8 cellular contexts compared by ENCODE assay signal in genomic region chr1:184152502-184152901, GRCh38.
DNase-seq lines count a peak whose midpoint lies in the region; ATAC-seq and TF ChIP-seq lines count a peak whose summit lies in the region.

No MANE protein-coding gene starts in this region.

- TF ChIP-seq CTCF in vagina (IDR thresholded peaks at IDR 0.05), result no peak

- H3K4me1 ChIP-seq in mononuclear cell (ENCODE audit: insufficient read depth, low read length) (peaks cover 46% of the 10 kb centered on the region), vagina (peaks cover 28% of the 10 kb centered on the region)

- TF ChIP-seq POLR2A in vagina (IDR thresholded peaks at IDR 0.05), result no peak

- H3K27me3 ChIP-seq in mononuclear cell (ENCODE audit: insufficient read depth, low read length) (no peaks in the 10 kb centered on the region), vagina (no peaks in the 10 kb centered on the region)

- no peaks in the 10 kb centered on the region for H3K36me3 ChIP-seq in vagina

- peak overlapping the region; percentile 11 for H3K27ac Mint-ChIP-seq in activated T-cell treated with anti-CD3 and anti-CD28 coated beads, Interleukin-2, amount 50 U/mL, for 72 hours
- no peak overlapping the region for H3K27ac Mint-ChIP-seq in central memory CD8-positive, alpha-beta T cell (ENCODE audit: low read depth)

- peaks cover 58% of the 10 kb centered on the region for H3K27me3 Mint-ChIP-seq in activated T-cell treated with anti-CD3 and anti-CD28 coated beads, Interleukin-2, amount 50 U/mL, for 72 hours (ENCODE audit: low read depth)
- peaks cover 56% of the 10 kb centered on the region for H3K27me3 Mint-ChIP-seq in central memory CD8-positive, alpha-beta T cell

- H3K4me3 ChIP-seq in mononuclear cell (ENCODE audit: low read length) (peak overlapping the region; percentile 40), vagina (peak overlapping the region; percentile 31 to 45)

- peak overlapping the region; percentile 40 for H3K27ac ChIP-seq in vagina

- no peak for ATAC-seq in activated T-cell treated with anti-CD3 and anti-CD28 coated beads, Interleukin-2, amount 50 U/mL, for 72 hours (replicated peaks in 1 of 2)
- ATAC-seq in central memory CD8-positive, alpha-beta T cell (replicated peaks; ENCODE audit: extremely low read depth, poor library complexity, severe bottlenecking), result no peak
- ATAC-seq in GM19397 (IDR thresholded peaks at IDR 0.05; ENCODE audit: unreplicated experiment) (no peak), GM19452 (IDR thresholded peaks at IDR 0.05; ENCODE audit: unreplicated experiment) (no peak)

- no peaks in the 10 kb centered on the region for H3K36me3 Mint-ChIP-seq in activated T-cell treated with anti-CD3 and anti-CD28 coated beads, Interleukin-2, amount 50 U/mL, for 72 hours (ENCODE audit: insufficient read depth in 2 of 2)
- H3K36me3 Mint-ChIP-seq in central memory CD8-positive, alpha-beta T cell (ENCODE audit: insufficient read depth), result no peaks in the 10 kb centered on the region

- H3K9me3 ChIP-seq in mononuclear cell (ENCODE audit: low read depth, low read length), result no peaks in the 10 kb centered on the region
- H3K9me3 ChIP-seq in vagina, result no peaks in the 10 kb centered on the region

- no peak for DNase-seq in activated T-cell treated with anti-CD3 and anti-CD28 coated beads, Interleukin-2, amount 50 U/mL, for 72 hours
- no peak for DNase-seq in activated T-cell treated with anti-CD3 and anti-CD28 coated beads, Interleukin-2, amount 50 U/mL, for 48 hours
- DNase-seq in central memory CD8-positive, alpha-beta T cell (ENCODE audit: low spot score in 2 of 2), result no peak
- DNase-seq in vagina (ENCODE audit: extremely low spot score in 2 of 2) (no peak), DMS 273 (lab: John Stamatoyannopoulos, UW; ENCODE audit: unreplicated experiment) (no peak)

- intact Hi-C loops in vagina (cut with DNase I), result no loop called here

- H3K4me3 Mint-ChIP-seq in activated T-cell treated with anti-CD3 and anti-CD28 coated beads, Interleukin-2, amount 50 U/mL, for 72 hours, result peak overlapping the region; percentile 58 to 60
- H3K4me3 Mint-ChIP-seq in central memory CD8-positive, alpha-beta T cell, result peak overlapping the region; percentile 34

- peaks cover 12% of the 10 kb centered on the region for H3K4me1 Mint-ChIP-seq in activated T-cell treated with anti-CD3 and anti-CD28 coated beads, Interleukin-2, amount 50 U/mL, for 72 hours (ENCODE audit: low read depth)
- H3K4me1 Mint-ChIP-seq in central memory CD8-positive, alpha-beta T cell, result peaks cover 11% of the 10 kb centered on the region

- peaks cover 0 to 2% of the 10 kb centered on the region in 2 donors for H3K9me3 Mint-ChIP-seq in activated T-cell treated with anti-CD3 and anti-CD28 coated beads, Interleukin-2, amount 50 U/mL, for 72 hours
- no peaks in the 10 kb centered on the region for H3K9me3 Mint-ChIP-seq in central memory CD8-positive, alpha-beta T cell
